Comparison of ENCODE assay signal across 21 cellular contexts in the genomic region with DNA sequence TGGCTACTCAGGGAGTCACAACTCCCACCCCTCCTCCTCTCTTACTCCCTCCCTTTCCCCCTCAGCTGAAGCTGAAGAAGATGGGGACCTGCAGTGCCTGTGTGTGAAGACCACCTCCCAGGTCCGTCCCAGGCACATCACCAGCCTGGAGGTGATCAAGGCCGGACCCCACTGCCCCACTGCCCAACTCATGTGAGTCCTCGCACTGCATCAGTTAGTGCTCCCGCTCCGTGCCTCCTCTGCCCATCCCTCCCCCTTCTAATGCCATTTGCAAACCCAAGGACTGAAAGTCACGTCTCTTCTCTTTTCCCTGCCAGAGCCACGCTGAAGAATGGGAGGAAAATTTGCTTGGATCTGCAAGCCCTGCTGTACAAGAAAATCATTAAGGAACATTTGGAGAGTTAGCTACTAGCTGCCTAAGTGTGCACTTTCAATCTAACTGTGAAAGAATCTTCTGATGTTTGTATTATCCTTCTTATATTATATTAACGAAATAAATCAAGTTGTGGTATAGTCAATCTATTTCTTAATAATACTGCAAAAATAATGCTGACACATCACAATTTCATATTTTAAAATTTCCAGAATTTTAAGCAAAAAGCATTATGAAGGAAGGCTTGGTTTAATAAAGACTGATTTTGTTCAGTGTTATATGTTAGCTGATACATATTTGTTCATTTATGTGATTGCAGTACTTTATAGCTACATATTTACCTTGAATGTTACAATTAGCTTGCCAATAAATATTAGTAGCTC. TPM values are rescaled to one million over a fixed set of nuclear protein-coding genes. Genes with fewer than 3 reads are reported as not detected.
DNase-seq lines count a peak whose midpoint lies in the region; ATAC-seq, FAIRE-seq and TF ChIP-seq lines count a peak whose summit lies in the region.
"Had no signal": no experiment of that assay in that cellular context is flagged by ENCODE, and none has a peak within 500 bp of the region (broad histone marks: within the 10 kb centered on the region; RNA-seq: fewer than 3 reads in every experiment).

No MANE protein-coding gene starts in this region.

- DNase-seq in GM23338 (ENCODE audit: low spot score): no peak
- no peak for DNase-seq in astrocyte (ENCODE audit: low read depth)
- DNase-seq in smooth muscle cell (lab: John Stamatoyannopoulos, UW; ENCODE audit: unreplicated experiment): no peak
- no peak for DNase-seq in activated naive CD4-positive, alpha-beta T cell treated with anti-CD3 and anti-CD28 coated beads, Interleukin-2, amount 10 ng/mL, durations not matched to agents 7 days and 5 days
- no peak for DNase-seq in type B pancreatic cell (ENCODE audit: extremely low spot score, unreplicated experiment)
- no peak for DNase-seq in activated CD4-positive, alpha-beta memory T cell treated with anti-CD3 and anti-CD28 coated beads, Interleukin-2, amount 10 ng/mL, durations not matched to agents 7 days and 5 days
- DNase-seq: activated CD4-positive, CD25-positive, alpha-beta regulatory T cell; activated T-cell treated with anti-CD3 and anti-CD28 coated beads, Interleukin-2, amount 50 U/mL, for 4 hours; NCI-H1436; NCI-H524 treated with DMSO at 0.1 percent for 48 hours; occipital lobe had no signal

- H3K9me3 Mint-ChIP-seq in GM23338 (no peaks in the 10 kb centered on the region), astrocyte (ENCODE audit: unreplicated experiment) (peaks cover 10% of the 10 kb centered on the region), type B pancreatic cell (no peaks in the 10 kb centered on the region)
- no peaks in the 10 kb centered on the region for H3K9me3 Mint-ChIP-seq in activated naive CD4-positive, alpha-beta T cell treated with anti-CD3 and anti-CD28 coated beads, Interleukin-2, amount 10 ng/mL, durations not matched to agents 7 days and 5 days
- no peaks in the 10 kb centered on the region for H3K9me3 Mint-ChIP-seq in activated CD4-positive, alpha-beta memory T cell treated with anti-CD3 and anti-CD28 coated beads, Interleukin-2, amount 10 ng/mL, durations not matched to agents 7 days and 5 days
- H3K9me3 Mint-ChIP-seq: activated naive CD4-positive, alpha-beta T cell treated with anti-CD3 and anti-CD28 coated beads, Interleukin-2, amount 50 U/mL, for 24 hours; activated T-cell treated with anti-CD3 and anti-CD28 coated beads, Interleukin-2, amount 50 U/mL, for 4 hours had no signal

- H3K27me3 Mint-ChIP-seq in GM23338 (ENCODE audit: insufficient read depth, low read depth, poor library complexity): peaks cover 4% of the 10 kb centered on the region
- H3K27me3 Mint-ChIP-seq in astrocyte (ENCODE audit: low read depth, unreplicated experiment): no peaks in the 10 kb centered on the region
- peaks cover 4% of the 10 kb centered on the region for H3K27me3 Mint-ChIP-seq in activated naive CD4-positive, alpha-beta T cell treated with anti-CD3 and anti-CD28 coated beads, Interleukin-2, amount 10 ng/mL, durations not matched to agents 7 days and 5 days
- H3K27me3 Mint-ChIP-seq in type B pancreatic cell: peaks cover 28% of the 10 kb centered on the region
- H3K27me3 Mint-ChIP-seq in activated CD4-positive, alpha-beta memory T cell treated with anti-CD3 and anti-CD28 coated beads, Interleukin-2, amount 10 ng/mL, durations not matched to agents 7 days and 5 days: peaks cover 3% of the 10 kb centered on the region
- H3K27me3 Mint-ChIP-seq: activated naive CD4-positive, alpha-beta T cell treated with anti-CD3 and anti-CD28 coated beads, Interleukin-2, amount 50 U/mL, for 24 hours had no signal

- H3K27ac ChIP-seq in GM23338 (ENCODE audit: low read depth) (no peak overlapping the region), astrocyte (ENCODE audit: low read depth, low read length) (no peak overlapping the region), smooth muscle cell (ENCODE audit: low read depth) (no peak overlapping the region)
- H3K27ac ChIP-seq: ascending aorta had no signal

- no peaks in the 10 kb centered on the region for H3K79me2 ChIP-seq in GM23338 (replicated peaks; ENCODE audit: insufficient read depth)
- no peaks in the 10 kb centered on the region for H3K79me2 ChIP-seq in astrocyte (ENCODE audit: insufficient read depth, low read length)
- H3K79me2 ChIP-seq in smooth muscle cell (ENCODE audit: low read depth): no peaks in the 10 kb centered on the region

- peak overlapping the region; percentile 3; the same call in 1 of the 3 replicates for H3K4me3 Mint-ChIP-seq in GM23338
- no peak overlapping the region for H3K4me3 Mint-ChIP-seq in astrocyte (ENCODE audit: unreplicated experiment)
- no peak overlapping the region for H3K4me3 Mint-ChIP-seq in activated naive CD4-positive, alpha-beta T cell treated with anti-CD3 and anti-CD28 coated beads, Interleukin-2, amount 10 ng/mL, durations not matched to agents 7 days and 5 days
- no peak overlapping the region for H3K4me3 Mint-ChIP-seq in type B pancreatic cell
- H3K4me3 Mint-ChIP-seq in activated CD4-positive, alpha-beta memory T cell treated with anti-CD3 and anti-CD28 coated beads, Interleukin-2, amount 10 ng/mL, durations not matched to agents 7 days and 5 days: no peak overlapping the region
- H3K4me3 Mint-ChIP-seq: activated naive CD4-positive, alpha-beta T cell treated with anti-CD3 and anti-CD28 coated beads, Interleukin-2, amount 50 U/mL, for 24 hours; activated T-cell treated with anti-CD3 and anti-CD28 coated beads, Interleukin-2, amount 50 U/mL, for 4 hours had no signal

- H2AFZ ChIP-seq in GM23338: peak overlapping the region; percentile 83; the same call in 1 of the 2 replicates
- H2AFZ ChIP-seq in astrocyte (ENCODE audit: low read depth, low read length): no peak overlapping the region
- H2AFZ ChIP-seq in smooth muscle cell (ENCODE audit: low read depth): no peak overlapping the region

- H3K27ac Mint-ChIP-seq in GM23338: no peak overlapping the region
- no peak overlapping the region for H3K27ac Mint-ChIP-seq in astrocyte (ENCODE audit: unreplicated experiment)
- H3K27ac Mint-ChIP-seq in activated naive CD4-positive, alpha-beta T cell treated with anti-CD3 and anti-CD28 coated beads, Interleukin-2, amount 10 ng/mL, durations not matched to agents 7 days and 5 days: no peak overlapping the region
- H3K27ac Mint-ChIP-seq in type B pancreatic cell: no peak overlapping the region
- no peak overlapping the region for H3K27ac Mint-ChIP-seq in activated CD4-positive, alpha-beta memory T cell treated with anti-CD3 and anti-CD28 coated beads, Interleukin-2, amount 10 ng/mL, durations not matched to agents 7 days and 5 days
- H3K27ac Mint-ChIP-seq: activated naive CD4-positive, alpha-beta T cell treated with anti-CD3 and anti-CD28 coated beads, Interleukin-2, amount 50 U/mL, for 24 hours had no signal

- no peak for TF ChIP-seq CTCF in GM23338 (conservative IDR thresholded peaks at IDR 0.05; ENCODE audit: low read depth in 2 of 2)
- TF ChIP-seq CTCF in astrocyte (IDR thresholded peaks at IDR 0.05; ENCODE audit: insufficient read depth, low read depth, low read length): no peak
- TF ChIP-seq CTCF in smooth muscle cell (IDR thresholded peaks at IDR 0.05; ENCODE audit: borderline replicate concordance, insufficient read depth, poor library complexity, severe bottlenecking): no peak
- TF ChIP-seq CTCF in type B pancreatic cell (conservative IDR thresholded peaks at IDR 0.05): no peak

- H3K27me3 ChIP-seq in GM23338 (ENCODE audit: insufficient read depth) (peaks cover 10% of the 10 kb centered on the region; the same call in 1 of the 2 replicates), astrocyte (ENCODE audit: insufficient read depth, low read length) (no peaks in the 10 kb centered on the region), iPS-15b (ENCODE audit: control insufficient read depth, insufficient read depth, low read length) (peaks cover 29% of the 10 kb centered on the region), smooth muscle cell (ENCODE audit: low read depth) (peaks cover 30% of the 10 kb centered on the region)
- H3K27me3 ChIP-seq: ascending aorta had no signal

- H3K36me3 ChIP-seq in GM23338 (ENCODE audit: insufficient read depth): no peaks in the 10 kb centered on the region
- no peaks in the 10 kb centered on the region for H3K36me3 ChIP-seq in astrocyte (ENCODE audit: insufficient read depth, low read length)
- no peaks in the 10 kb centered on the region for H3K36me3 ChIP-seq in iPS-15b (ENCODE audit: control insufficient read depth, insufficient read depth, low read length)
- no peaks in the 10 kb centered on the region for H3K36me3 ChIP-seq in smooth muscle cell (ENCODE audit: low read depth)
- H3K36me3 ChIP-seq: ascending aorta had no signal

- H4K20me1 ChIP-seq in GM23338 (replicated peaks; ENCODE audit: insufficient read depth): no peaks in the 10 kb centered on the region
- H4K20me1 ChIP-seq in astrocyte (ENCODE audit: insufficient read depth, low read length): no peaks in the 10 kb centered on the region
- H4K20me1 ChIP-seq in smooth muscle cell (ENCODE audit: low read depth): no peaks in the 10 kb centered on the region

- no peaks in the 10 kb centered on the region for H3K9me2 ChIP-seq in GM23338 (ENCODE audit: insufficient read depth)

- POLR2A ChIA-PET in activated CD4-positive, alpha-beta memory T cell treated with anti-CD3 and anti-CD28 coated beads, Interleukin-2, amount 10 ng/mL, durations not matched to agents 7 days and 5 days (lab: Charles Lee): no interaction called here

- H3K4me2 ChIP-seq in GM23338 (peak overlapping the region; percentile 40; the same call in 1 of the 2 replicates), astrocyte (ENCODE audit: low read length) (peak overlapping the region; percentile 65), smooth muscle cell (peak overlapping the region; percentile 62)

- WGBS in smooth muscle cell (ENCODE audit: low lambda C conversion rate): 40% methylated on average over 7 of the region's 8 CpGs

- H3F3A ChIP-seq in GM23338 (replicated peaks; ENCODE audit: low read depth): no peaks in the 10 kb centered on the region
- H3F3A ChIP-seq in smooth muscle cell (ENCODE audit: low read depth): peaks cover 3% of the 10 kb centered on the region

- no peaks in the 10 kb centered on the region for H3K36me3 Mint-ChIP-seq in GM23338 (ENCODE audit: low read depth)
- no peaks in the 10 kb centered on the region for H3K36me3 Mint-ChIP-seq in astrocyte (ENCODE audit: low read depth, unreplicated experiment)
- H3K36me3 Mint-ChIP-seq in activated naive CD4-positive, alpha-beta T cell treated with anti-CD3 and anti-CD28 coated beads, Interleukin-2, amount 10 ng/mL, durations not matched to agents 7 days and 5 days: no peaks in the 10 kb centered on the region
- H3K36me3 Mint-ChIP-seq in type B pancreatic cell: peaks cover 4% of the 10 kb centered on the region
- H3K36me3 Mint-ChIP-seq in activated CD4-positive, alpha-beta memory T cell treated with anti-CD3 and anti-CD28 coated beads, Interleukin-2, amount 10 ng/mL, durations not matched to agents 7 days and 5 days (ENCODE audit: low read depth): no peaks in the 10 kb centered on the region
- H3K36me3 Mint-ChIP-seq: activated naive CD4-positive, alpha-beta T cell treated with anti-CD3 and anti-CD28 coated beads, Interleukin-2, amount 50 U/mL, for 24 hours had no signal

- H3K9me3 ChIP-seq in astrocyte (ENCODE audit: insufficient read depth, low read depth, low read length): peaks cover 8% of the 10 kb centered on the region
- H3K9me3 ChIP-seq in iPS-15b (ENCODE audit: control insufficient read depth, insufficient read depth, low read length): no peaks in the 10 kb centered on the region
- no peaks in the 10 kb centered on the region for H3K9me3 ChIP-seq in smooth muscle cell (replicated peaks; ENCODE audit: low read depth)
- H3K9me3 ChIP-seq: ascending aorta had no signal

- peaks cover 8% of the 10 kb centered on the region for H3K4me1 Mint-ChIP-seq in GM23338
- H3K4me1 Mint-ChIP-seq in astrocyte (ENCODE audit: low read depth, unreplicated experiment): peaks cover 17% of the 10 kb centered on the region
- no peaks in the 10 kb centered on the region for H3K4me1 Mint-ChIP-seq in activated naive CD4-positive, alpha-beta T cell treated with anti-CD3 and anti-CD28 coated beads, Interleukin-2, amount 10 ng/mL, durations not matched to agents 7 days and 5 days
- no peaks in the 10 kb centered on the region for H3K4me1 Mint-ChIP-seq in type B pancreatic cell (ENCODE audit: unreplicated experiment)
- no peaks in the 10 kb centered on the region for H3K4me1 Mint-ChIP-seq in activated CD4-positive, alpha-beta memory T cell treated with anti-CD3 and anti-CD28 coated beads, Interleukin-2, amount 10 ng/mL, durations not matched to agents 7 days and 5 days
- H3K4me1 Mint-ChIP-seq: activated naive CD4-positive, alpha-beta T cell treated with anti-CD3 and anti-CD28 coated beads, Interleukin-2, amount 50 U/mL, for 24 hours had no signal

- ATAC-seq in GM23338 (peak; percentile 59), GM19324 (IDR thresholded peaks at IDR 0.05; ENCODE audit: low FRiP score, unreplicated experiment) (no peak)
- ATAC-seq: activated T-cell treated with anti-CD3 and anti-CD28 coated beads, Interleukin-2, amount 50 U/mL, for 4 hours; HCT116 had no signal

- CTCF ChIA-PET in activated naive CD4-positive, alpha-beta T cell treated with anti-CD3 and anti-CD28 coated beads, Interleukin-2, amount 10 ng/mL, durations not matched to agents 7 days and 5 days (lab: Charles Lee): no interaction called here
- CTCF ChIA-PET in activated CD4-positive, alpha-beta memory T cell treated with anti-CD3 and anti-CD28 coated beads, Interleukin-2, amount 10 ng/mL, durations not matched to agents 7 days and 5 days (lab: Charles Lee): no interaction called here

- H3K4me3 ChIP-seq in GM23338: peak overlapping the region; percentile 23; the same call in 1 of the 2 replicates
- no peak overlapping the region for H3K4me3 ChIP-seq in astrocyte (ENCODE audit: insufficient read depth, low read depth, low read length)
- peak overlapping the region; percentile 55 for H3K4me3 ChIP-seq in iPS-15b (ENCODE audit: low read depth, low read length)
- no peak overlapping the region for H3K4me3 ChIP-seq in smooth muscle cell

- H3K9ac ChIP-seq in astrocyte (ENCODE audit: low read length) (no peak overlapping the region), iPS-15b (ENCODE audit: low read depth, low read length) (no peak overlapping the region), smooth muscle cell (ENCODE audit: low read depth) (no peak overlapping the region)

- no peak for FAIRE-seq in astrocyte (lab: Jason Lieb, UNC)

- peaks cover 7% of the 10 kb centered on the region; the same call in 1 of the 2 replicates for H3K4me1 ChIP-seq in GM23338 (ENCODE audit: insufficient read depth)
- peaks cover 2% of the 10 kb centered on the region for H3K4me1 ChIP-seq in astrocyte (ENCODE audit: insufficient read depth, low read length)
- H3K4me1 ChIP-seq in iPS-15b (ENCODE audit: control insufficient read depth, insufficient read depth, low read length): no peaks in the 10 kb centered on the region
- no peaks in the 10 kb centered on the region for H3K4me1 ChIP-seq in smooth muscle cell (ENCODE audit: low read depth)
- H3K4me1 ChIP-seq: ascending aorta had no signal

RNA-seq across cellular contexts. Expression of a gene that starts 0.8 kb away (rescaled TPM):
- total RNA-seq in GM23338 (2014; rRNA removed; shearing (Covaris generic)): 0.66 TPM in 1 of 2 replicates, not detected in the other
- polyA plus RNA-seq in GM23338 (2016; fragmentation: Nextera tagmentation; extraction: Ambion mirVana): 1.7 TPM in 1 of 2 replicates, not detected in the other
- not detected in 2 replicates for total RNA-seq in astrocyte
- not detected in 2 replicates for total RNA-seq in smooth muscle cell
- polyA plus RNA-seq in smooth muscle cell: 0.35 TPM in 1 of 2 replicates, not detected in the other
- not detected in 2 replicates for total RNA-seq in type B pancreatic cell (ENCODE audit: low replicate concordance)
- total RNA-seq in activated CD4-positive, alpha-beta memory T cell treated with anti-CD3 and anti-CD28 coated beads, Interleukin-2, amount 10 ng/mL, durations not matched to agents 7 days and 5 days: not detected
- total RNA-seq: activated T-cell treated with anti-CD3 and anti-CD28 coated beads, Interleukin-2, amount 50 U/mL, for 4 hours; ascending aorta; chondrocyte; lung microvascular endothelial cell; M059J; myocyte; right cardiac atrium had no signal
- polyA plus RNA-seq: right cardiac atrium had no signal

RNA-seq across cellular contexts. Expression of a gene that starts 15.3 kb away (rescaled TPM):
- 1.6 and 1.9 TPM in 2 replicates for total RNA-seq in GM23338 (2014; rRNA removed; shearing (Covaris generic))
- 2.1 and 2.5 TPM in 2 replicates for polyA plus RNA-seq in GM23338 (2016; fragmentation: Nextera tagmentation; extraction: Ambion mirVana)
- 8.5 and 11.4 TPM in 2 replicates for total RNA-seq in astrocyte
- 6.4 and 20.9 TPM in 2 replicates for total RNA-seq in smooth muscle cell
- 23.2 and 39.7 TPM in 2 replicates for polyA plus RNA-seq in smooth muscle cell
- 3.8 and 5.7 TPM in 2 replicates for total RNA-seq in type B pancreatic cell (ENCODE audit: low replicate concordance)
- not detected for total RNA-seq in activated CD4-positive, alpha-beta memory T cell treated with anti-CD3 and anti-CD28 coated beads, Interleukin-2, amount 10 ng/mL, durations not matched to agents 7 days and 5 days
- total RNA-seq: activated T-cell treated with anti-CD3 and anti-CD28 coated beads, Interleukin-2, amount 50 U/mL, for 4 hours had no signal

RNA-seq across cellular contexts. Expression of a gene that starts 17.4 kb away (rescaled TPM):
- total RNA-seq in GM23338 (2014; rRNA removed; shearing (Covaris generic)): 7.2 and 9.5 TPM in 2 replicates
- 11.8 and 14.7 TPM in 2 replicates for polyA plus RNA-seq in GM23338 (2016; fragmentation: Nextera tagmentation; extraction: Ambion mirVana)
- total RNA-seq in astrocyte: 16.7 and 18.5 TPM in 2 replicates
- 24.1 and 31.7 TPM in 2 replicates for total RNA-seq in smooth muscle cell
- 24.4 and 30.6 TPM in 2 replicates for polyA plus RNA-seq in smooth muscle cell
- total RNA-seq in type B pancreatic cell (ENCODE audit: low replicate concordance): 0.64 and 1.9 TPM in 2 replicates
- total RNA-seq in activated CD4-positive, alpha-beta memory T cell treated with anti-CD3 and anti-CD28 coated beads, Interleukin-2, amount 10 ng/mL, durations not matched to agents 7 days and 5 days: not detected
- total RNA-seq: activated T-cell treated with anti-CD3 and anti-CD28 coated beads, Interleukin-2, amount 50 U/mL, for 4 hours; ascending aorta; chondrocyte; myocyte had no signal

Comparison
In these comparisons a context has a peak if more than half of its experiments do, and no peak if none do; other contexts are left out.
1. H3K4me3 ChIP-seq: peak in GM23338 (single experiment) and iPS-15b (single experiment); none in astrocyte (single experiment) and smooth muscle cell (single experiment).
2. Peak in every context shown above with its lines, with median percentiles within 50 percentile points of each other: H3K4me2 ChIP-seq.